ENCODE assay signal across 9 cellular contexts in the genomic region with DNA sequence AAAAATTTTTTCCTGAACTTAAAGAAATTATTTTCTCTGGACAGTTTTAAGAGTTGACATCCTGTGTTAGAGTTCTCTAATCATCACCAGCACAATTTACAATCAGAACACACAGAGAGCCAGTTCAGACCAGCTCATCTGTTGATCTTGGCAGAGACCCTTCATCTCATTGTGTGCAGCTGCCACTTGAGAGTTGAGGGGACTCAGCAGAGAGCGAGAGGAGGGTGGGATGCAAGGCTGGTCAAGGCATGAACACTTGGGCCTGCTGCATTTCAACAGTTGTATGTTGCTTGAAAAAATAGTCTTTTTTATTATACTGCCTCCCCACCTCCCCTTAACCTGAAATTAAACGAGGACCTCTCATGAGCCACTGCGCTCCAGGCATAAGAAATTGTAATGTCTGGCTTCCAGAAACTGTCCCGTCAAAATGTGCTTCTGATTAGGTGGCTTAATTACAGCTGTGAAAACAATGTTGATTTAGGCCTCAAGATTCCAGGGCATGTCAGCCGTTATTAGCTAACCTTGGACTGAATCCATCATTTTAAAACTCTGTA.
DNase-seq lines count a peak whose midpoint lies in the region; ATAC-seq and TF ChIP-seq lines count a peak whose summit lies in the region.
"Had no signal": no experiment of that assay in that cellular context is flagged by ENCODE, and none has a peak within 500 bp of the region (broad histone marks: within the 10 kb centered on the region; RNA-seq: fewer than 3 reads in every experiment).

No MANE protein-coding gene starts in this region.

- no peak overlapping the region for H3K27ac ChIP-seq in naive thymus-derived CD4-positive, alpha-beta T cell (ENCODE audit: low read depth, low read length)
- H3K27ac ChIP-seq in testis (no peak overlapping the region), RWPE1 (no peak overlapping the region)
- H3K27ac ChIP-seq: neural progenitor cell had no signal

- H3K4me1 ChIP-seq in naive thymus-derived CD4-positive, alpha-beta T cell (ENCODE audit: control insufficient read depth in 2 of 2, insufficient read depth in 2 of 2, low read length in 2 of 2) = no peaks in the 10 kb centered on the region
- H3K4me1 ChIP-seq in testis = peaks cover 3% of the 10 kb centered on the region
- H3K4me1 ChIP-seq: neural progenitor cell had no signal

- H3K4me1 Mint-ChIP-seq in brain = peaks cover 19% of the 10 kb centered on the region
- peaks cover 20% of the 10 kb centered on the region for H3K4me1 Mint-ChIP-seq in nephron progenitor cell
- H3K4me1 Mint-ChIP-seq in naive thymus-derived CD4-positive, alpha-beta T cell = no peaks in the 10 kb centered on the region

- no peak for ATAC-seq in naive thymus-derived CD4-positive, alpha-beta T cell

- DNase-seq in DMS153 (lab: John Stamatoyannopoulos, UW) (peak; percentile 79), NCI-H1436 (lab: John Stamatoyannopoulos, UW) (peak; percentile 2), nephron progenitor cell (peak; percentile 7), testis (no peak), COLO829 (ENCODE audit: low spot score) (no peak), RWPE1 (ENCODE audit: low spot score) (no peak)
- no peak for DNase-seq in naive thymus-derived CD4-positive, alpha-beta T cell

- no peaks in the 10 kb centered on the region for H3K9me3 ChIP-seq in naive thymus-derived CD4-positive, alpha-beta T cell (ENCODE audit: control insufficient read depth in 2 of 3, low read length in 3 of 3)
- no peaks in the 10 kb centered on the region for H3K9me3 ChIP-seq in testis

- no peaks in the 10 kb centered on the region for H3K36me3 ChIP-seq in naive thymus-derived CD4-positive, alpha-beta T cell (ENCODE audit: control insufficient read depth in 2 of 3, insufficient read depth in 3 of 3, low read length in 3 of 3)
- H3K36me3 ChIP-seq in testis (ENCODE audit: low read depth, missing control alignments) = no peaks in the 10 kb centered on the region
- H3K36me3 ChIP-seq: neural progenitor cell had no signal

- no peak for TF ChIP-seq POLR2A in testis (IDR thresholded peaks at IDR 0.05)

- H3K4me3 Mint-ChIP-seq in brain = no peak overlapping the region
- H3K4me3 Mint-ChIP-seq in nephron progenitor cell = no peak overlapping the region
- H3K4me3 Mint-ChIP-seq in naive thymus-derived CD4-positive, alpha-beta T cell = no peak overlapping the region
- H3K4me3 Mint-ChIP-seq: neural progenitor cell had no signal

- CTCF ChIA-PET in naive thymus-derived CD4-positive, alpha-beta T cell (lab: Charles Lee) = no interaction called here
- CTCF ChIA-PET in RWPE1 (lab: Yijun Ruan, JAX) = interaction anchor here (0.7 kb wide), 2 partner anchors 95 to 402 kb away, joined by 4 read pairs; no protein-coding TSS in a partner anchor

- no peak overlapping the region for H3K4me3 ChIP-seq in naive thymus-derived CD4-positive, alpha-beta T cell (ENCODE audit: low read length)
- no peak overlapping the region for H3K4me3 ChIP-seq in testis
- H3K4me3 ChIP-seq: neural progenitor cell had no signal

- WGBS in testis, 2 donors = 35 to 41% methylated on average over 5 of the region's 5 CpGs

- H3K27me3 Mint-ChIP-seq in brain = no peaks in the 10 kb centered on the region
- peaks cover 3% of the 10 kb centered on the region for H3K27me3 Mint-ChIP-seq in nephron progenitor cell (ENCODE audit: low read depth, poor library complexity)
- peaks cover 0 to 4% (median 0%) of the 10 kb centered on the region in 5 donors for H3K27me3 Mint-ChIP-seq in naive thymus-derived CD4-positive, alpha-beta T cell

- POLR2A ChIA-PET in naive thymus-derived CD4-positive, alpha-beta T cell (lab: Charles Lee) = no interaction called here
- POLR2A ChIA-PET in RWPE1 (lab: Yijun Ruan, JAX; ENCODE audit: low non-redundant PET) = no interaction called here

- no peaks in the 10 kb centered on the region for H3K27me3 ChIP-seq in naive thymus-derived CD4-positive, alpha-beta T cell (ENCODE audit: control insufficient read depth in 2 of 2, insufficient read depth in 2 of 2, low read length in 2 of 2)
- no peaks in the 10 kb centered on the region for H3K27me3 ChIP-seq in testis
- H3K27me3 ChIP-seq: neural progenitor cell had no signal

- TF ChIP-seq CTCF in brain (conservative IDR thresholded peaks at IDR 0.05) (no peak), nephron progenitor cell (IDR thresholded peaks at IDR 0.05) (no peak), testis (IDR thresholded peaks at IDR 0.05) (no peak), RWPE1 (conservative IDR thresholded peaks at IDR 0.05; ENCODE audit: low read depth) (no peak)

- H3K9me3 Mint-ChIP-seq in brain = peaks cover 6 to 19% (median 17%) of the 10 kb centered on the region in 5 experiments
- H3K9me3 Mint-ChIP-seq in nephron progenitor cell = peaks cover 21% of the 10 kb centered on the region
- peaks cover 0 to 23% (median 7%) of the 10 kb centered on the region in 11 donors for H3K9me3 Mint-ChIP-seq in naive thymus-derived CD4-positive, alpha-beta T cell

- H3K36me3 Mint-ChIP-seq in brain = peaks cover 14% of the 10 kb centered on the region
- H3K36me3 Mint-ChIP-seq in nephron progenitor cell (ENCODE audit: low read depth) = peaks cover 16% of the 10 kb centered on the region
- H3K36me3 Mint-ChIP-seq in naive thymus-derived CD4-positive, alpha-beta T cell = peaks cover 0 to 3% (median 0%) of the 10 kb centered on the region in 5 donors
- H3K36me3 Mint-ChIP-seq: neural progenitor cell had no signal

- intact Hi-C loops in naive thymus-derived CD4-positive, alpha-beta T cell (cut with micrococcal nuclease) = no loop called here
- intact Hi-C loops in testis (cut with DNase I; ENCODE audit: low total_unique reads) = no loop called here

- H3K27ac Mint-ChIP-seq in brain = peak overlapping the region in 4 of 5 experiments; percentile 52 to 85 (median 66)
- peak overlapping the region; percentile 27 for H3K27ac Mint-ChIP-seq in nephron progenitor cell
- no peak overlapping the region for H3K27ac Mint-ChIP-seq in naive thymus-derived CD4-positive, alpha-beta T cell
- H3K27ac Mint-ChIP-seq: neural progenitor cell had no signal

Comparison
In these comparisons a context has a peak if more than half of its experiments do, and no peak if none do; other contexts are left out.
1. DNase-seq: peak in DMS153 (single experiment), NCI-H1436 (single experiment) and nephron progenitor cell (single experiment); none in naive thymus-derived CD4-positive, alpha-beta T cell (0 of 9), testis (single experiment), COLO829 (single experiment) and RWPE1 (single experiment).
2. H3K27ac Mint-ChIP-seq: peak in brain (4 of 5) and nephron progenitor cell (single experiment); none in naive thymus-derived CD4-positive, alpha-beta T cell (0 of 9).